In genomic region chr11:22879615-22880014, GRCh38 we compare ENCODE assay signal across 26 cellular contexts. TPM values are rescaled to one million over a fixed set of nuclear protein-coding genes. Genes with fewer than 3 reads are reported as not detected.
DNase-seq lines count a peak whose midpoint lies in the region; ATAC-seq, FAIRE-seq and TF ChIP-seq lines count a peak whose summit lies in the region.
"Had no signal": no experiment of that assay in that cellular context is flagged by ENCODE, and none has a peak within 500 bp of the region (broad histone marks: within the 10 kb centered on the region; RNA-seq: fewer than 3 reads in every experiment).

No MANE protein-coding gene starts in this region.

- H3K27ac ChIP-seq in endothelial cell of umbilical vein (ENCODE audit: insufficient read depth, low read depth, low read length) (no peak overlapping the region), neural progenitor cell (no peak overlapping the region)
- H3K27ac ChIP-seq: foreskin keratinocyte, hepatocyte, skin epidermis, thyroid gland had no signal

- dilution Hi-C loops in endothelial cell of umbilical vein (cut with MboI; ENCODE audit: extremely low pct_ligation_motif_present, low sequenced_read_pairs) = no loop called here

- CTCF ChIA-PET in endothelial cell of umbilical vein (lab: Charles Lee) = interaction anchor here (0.6 to 0.9 kb wide), 3 partner anchors 9 to 1373 kb away, joined by 3 read pairs; partner anchors contain the start of gene SVIP

- H3K4me3 ChIP-seq in endothelial cell of umbilical vein (replicated peaks in 1 of 3; ENCODE audit: insufficient read depth in 1 of 3, low read depth in 1 of 3, low read length in 3 of 3) (no peak overlapping the region), neural progenitor cell (no peak overlapping the region)
- H3K4me3 ChIP-seq: hepatocyte, skin epidermis, thyroid gland had no signal

- FAIRE-seq in endothelial cell of umbilical vein (lab: Jason Lieb, UNC) = peak; percentile 84
- FAIRE-seq: H1 had no signal

- H3K9ac ChIP-seq in endothelial cell of umbilical vein (replicated peaks; ENCODE audit: extremely low read depth, insufficient read depth, low read length) (no peak overlapping the region), neural progenitor cell (no peak overlapping the region)

- POLR2A ChIA-PET in endothelial cell of umbilical vein (lab: Charles Lee) = no interaction called here

- no peak for TF ChIP-seq CTCF in endothelial cell of umbilical vein (IDR thresholded peaks at IDR 0.05; ENCODE audit: extremely low read depth in 1 of 2, insufficient read depth in 1 of 2, low read depth in 1 of 2, low read length in 2 of 2)
- no peak for TF ChIP-seq CTCF in neural progenitor cell (IDR thresholded peaks at IDR 0.05)

- H4K20me1 ChIP-seq in endothelial cell of umbilical vein (replicated peaks; ENCODE audit: control insufficient read depth, extremely low read depth, insufficient read depth, low read length) (no peaks in the 10 kb centered on the region), neural progenitor cell (ENCODE audit: low read depth) (no peaks in the 10 kb centered on the region)

- no peak overlapping the region for H3K4me2 ChIP-seq in endothelial cell of umbilical vein (ENCODE audit: insufficient read depth, low read length)
- H3K4me2 ChIP-seq in neural progenitor cell = no peak overlapping the region
- H3K4me2 ChIP-seq: hepatocyte had no signal

- no peaks in the 10 kb centered on the region for H3K4me1 Mint-ChIP-seq in neural progenitor cell
- H3K4me1 Mint-ChIP-seq: CD4-positive, alpha-beta memory T cell; natural killer cell had no signal

- DNase-seq in DMS53 treated with DMSO at 0.1 percent for 48 hours (lab: John Stamatoyannopoulos, UW; ENCODE audit: unreplicated experiment) (peak; percentile 47), M059J (ENCODE audit: low read depth) (peak; percentile 9), endothelial cell of umbilical vein (ENCODE audit: low read depth, low spot score) (peak; percentile 42), neural progenitor cell (ENCODE audit: low spot score) (no peak), NCI-H1105 (lab: John Stamatoyannopoulos, UW) (no peak), head of caudate nucleus (no peak)
- no peak for DNase-seq in stimulated activated CD4-positive, alpha-beta T cell treated with anti-CD3 and anti-CD28 coated beads, Interleukin-2, amount 100 ng/mL, for 48 hours
- DNase-seq: activated CD4-positive, CD25-positive, alpha-beta regulatory T cell; activated CD8-positive, alpha-beta T cell treated with anti-CD3 and anti-CD28 coated beads for 36 hours; activated naive CD4-positive, alpha-beta T cell; CD4-positive, alpha-beta memory T cell; DMS79; natural killer cell; NCI-H1436; NCI-H524; posterior cingulate gyrus; RPMI8226; stimulated activated CD4-positive, alpha-beta T cell treated with anti-CD3 and anti-CD28 coated beads, Interleukin-2, amount 100 ng/mL, for 24 hours; stimulated activated naive CD8-positive, alpha-beta T cell treated with anti-CD3 and anti-CD28 coated beads, Interleukin-15, Interleukin-2, amounts not matched to agents 100 U/mL and 50 U/mL, for 24 hours; T-helper 9 cell; thyroid gland had no signal

- no TSS peak for BruUV-seq in endothelial cell of umbilical vein (replicated peaks; lab: Mats Ljungman, UMichigan)

- H3K9me3 ChIP-seq in endothelial cell of umbilical vein (replicated peaks; ENCODE audit: control insufficient read depth, insufficient read depth, low read length) (no peaks in the 10 kb centered on the region), neural progenitor cell (ENCODE audit: low read depth) (no peaks in the 10 kb centered on the region)
- H3K9me3 ChIP-seq: thyroid gland had no signal

- intact Hi-C loops in endothelial cell of umbilical vein (cut with micrococcal nuclease) = loop anchor here (5.0 to 10.0 kb wide), 2 partner anchors 1443 to 1625 kb away; no protein-coding TSS in a partner anchor
- intact Hi-C loops in head of caudate nucleus (cut with DNase I) = no loop called here

- H3K36me3 Mint-ChIP-seq in neural progenitor cell = no peaks in the 10 kb centered on the region
- H3K36me3 Mint-ChIP-seq: natural killer cell had no signal

- H3K4me1 ChIP-seq in endothelial cell of umbilical vein (ENCODE audit: control insufficient read depth, extremely low read depth, insufficient read depth, low read length) (peaks cover 3% of the 10 kb centered on the region), neural progenitor cell (no peaks in the 10 kb centered on the region)
- H3K4me1 ChIP-seq: foreskin keratinocyte, thyroid gland had no signal

- H3K9me1 ChIP-seq in endothelial cell of umbilical vein (replicated peaks; ENCODE audit: control insufficient read depth, extremely low read depth, insufficient read depth, low read length) = no peaks in the 10 kb centered on the region

- H2AFZ ChIP-seq in endothelial cell of umbilical vein (ENCODE audit: low read depth, low read length) (peak overlapping the region; percentile 1), neural progenitor cell (replicated peaks) (peak overlapping the region; percentile 31)
- H2AFZ ChIP-seq: hepatocyte had no signal

- no peak for TF ChIP-seq POLR2A in endothelial cell of umbilical vein (IDR thresholded peaks at IDR 0.05; ENCODE audit: low read depth, low read length)

- no peak for ATAC-seq in HG03045 (IDR thresholded peaks at IDR 0.05; ENCODE audit: unreplicated experiment)
- ATAC-seq: activated CD8-positive, alpha-beta T cell treated with anti-CD3 and anti-CD28 coated beads for 36 hours; foreskin keratinocyte; natural killer cell; stimulated activated naive CD8-positive, alpha-beta T cell treated with anti-CD3 and anti-CD28 coated beads, Interleukin-15, Interleukin-2, amounts not matched to agents 100 U/mL and 50 U/mL, for 24 hours had no signal

- no peaks in the 10 kb centered on the region for H3F3A ChIP-seq in neural progenitor cell (ENCODE audit: low read depth)

- H3K36me3 ChIP-seq in endothelial cell of umbilical vein (ENCODE audit: control insufficient read depth in 2 of 2, extremely low read depth in 1 of 2, insufficient read depth in 2 of 2, low read length in 2 of 2) (no peaks in the 10 kb centered on the region), neural progenitor cell (no peaks in the 10 kb centered on the region)
- H3K36me3 ChIP-seq: thyroid gland had no signal

- H3K27ac Mint-ChIP-seq in neural progenitor cell = no peak overlapping the region
- H3K27ac Mint-ChIP-seq: activated CD8-positive, alpha-beta T cell treated with anti-CD3 and anti-CD28 coated beads for 36 hours; CD4-positive, alpha-beta memory T cell; natural killer cell had no signal

- no peaks in the 10 kb centered on the region for H3K9me3 Mint-ChIP-seq in neural progenitor cell
- H3K9me3 Mint-ChIP-seq: activated CD8-positive, alpha-beta T cell treated with anti-CD3 and anti-CD28 coated beads for 36 hours; CD4-positive, alpha-beta memory T cell; natural killer cell had no signal

- peaks cover 2% of the 10 kb centered on the region for H3K27me3 Mint-ChIP-seq in neural progenitor cell (ENCODE audit: insufficient read depth, low read depth)
- H3K27me3 Mint-ChIP-seq: activated CD8-positive, alpha-beta T cell treated with anti-CD3 and anti-CD28 coated beads for 36 hours; CD4-positive, alpha-beta memory T cell had no signal

- no peak overlapping the region for H3K4me3 Mint-ChIP-seq in neural progenitor cell
- H3K4me3 Mint-ChIP-seq: activated CD8-positive, alpha-beta T cell treated with anti-CD3 and anti-CD28 coated beads for 36 hours; CD4-positive, alpha-beta memory T cell; natural killer cell had no signal

- H3K27me3 ChIP-seq in endothelial cell of umbilical vein (ENCODE audit: control insufficient read depth in 2 of 2, insufficient read depth in 2 of 2, low read length in 2 of 2) (no peaks in the 10 kb centered on the region), neural progenitor cell (no peaks in the 10 kb centered on the region)
- H3K27me3 ChIP-seq: foreskin keratinocyte, hepatocyte, thyroid gland had no signal

- H3K79me2 ChIP-seq in endothelial cell of umbilical vein (ENCODE audit: control insufficient read depth, insufficient read depth, low read length) = no peaks in the 10 kb centered on the region
- H3K79me2 ChIP-seq in neural progenitor cell (ENCODE audit: low read depth) = no peaks in the 10 kb centered on the region
- H3K79me2 ChIP-seq: hepatocyte had no signal

TF ChIP-seq in endothelial cell of umbilical vein, 7 proteins besides CTCF, POLR2A, EP300 and RAD21 (continues in another document):
- no peak for TF ChIP-seq GATA2 (IDR thresholded peaks at IDR 0.05; ENCODE audit: insufficient read depth, insufficient read length, low read depth, low read length)
- TF ChIP-seq MYC (IDR thresholded peaks at IDR 0.05; ENCODE audit: low read depth, low read length) = no peak
- no peak for TF ChIP-seq POLR2AphosphoS5 (IDR thresholded peaks at IDR 0.05; ENCODE audit: insufficient read depth, low read depth, low read length)
- no peak for TF ChIP-seq FOS (IDR thresholded peaks at IDR 0.05; ENCODE audit: borderline replicate concordance, insufficient read depth, low read length)
- no peak for TF ChIP-seq JUN (IDR thresholded peaks at IDR 0.05; ENCODE audit: borderline replicate concordance, insufficient read depth, insufficient read length, low read depth)
- TF ChIP-seq EZH2 (IDR thresholded peaks at IDR 0.05; ENCODE audit: borderline replicate concordance, low read depth, low read length, severe bottlenecking) = no peak

RNA-seq across cellular contexts. Expression of gene CCDC179, which starts 19.3 kb away (rescaled TPM):
- total RNA-seq in M059J (2014; rRNA removed; shearing (Covaris generic)) = not detected in 2 replicates
- total RNA-seq in endothelial cell of umbilical vein (not detected in 2 replicates), neural progenitor cell (ENCODE audit: low replicate concordance) (not detected in 2 replicates)
- not detected in 2 replicates for polyA plus RNA-seq in endothelial cell of umbilical vein
- polyA plus RNA-seq in endothelial cell of umbilical vein (2011; cell fraction: cytosol; rRNA removed) = not detected in 2 replicates
- polyA plus RNA-seq in endothelial cell of umbilical vein (2011; cell fraction: nucleus; rRNA removed) = not detected in 2 replicates
- polyA plus RNA-seq in endothelial cell of umbilical vein (2012) = not detected in 2 replicates
- polyA minus RNA-seq in endothelial cell of umbilical vein = not detected in 2 replicates
- not detected for polyA minus RNA-seq in endothelial cell of umbilical vein (2011; cell fraction: cytosol; rRNA and poly(A)+ RNA removed)
- polyA minus RNA-seq in endothelial cell of umbilical vein (2011; cell fraction: nucleus; rRNA and poly(A)+ RNA removed) = not detected in 2 replicates
- total RNA-seq: activated CD8-positive, alpha-beta T cell treated with anti-CD3 and anti-CD28 coated beads for 36 hours; CD4-positive, alpha-beta memory T cell; foreskin keratinocyte; H1; hepatocyte; natural killer cell; thyroid gland had no signal
- polyA plus RNA-seq: CD4-positive, alpha-beta memory T cell; foreskin keratinocyte; H1; hepatocyte had no signal

RNA-seq across cellular contexts. Expression of gene SVIP, which starts 50.0 kb away (rescaled TPM):
- 3.9 and 4.9 TPM in 2 replicates for total RNA-seq in M059J (2014; rRNA removed; shearing (Covaris generic))
- total RNA-seq in endothelial cell of umbilical vein = 69.5 and 70.5 TPM in 2 replicates
- 3.2 and 4.6 TPM in 2 replicates for polyA plus RNA-seq in endothelial cell of umbilical vein
- polyA plus RNA-seq in endothelial cell of umbilical vein (2011; cell fraction: cytosol; rRNA removed) = 16.4 and 17.7 TPM in 2 replicates
- 7.3 and 11.9 TPM in 2 replicates for polyA plus RNA-seq in endothelial cell of umbilical vein (2011; cell fraction: nucleus; rRNA removed)
- 30.4 and 57.6 TPM in 2 replicates for polyA plus RNA-seq in endothelial cell of umbilical vein (2012)
- 3.1 and 3.4 TPM in 2 replicates for polyA minus RNA-seq in endothelial cell of umbilical vein
- polyA minus RNA-seq in endothelial cell of umbilical vein (2011; cell fraction: cytosol; rRNA and poly(A)+ RNA removed) = 2.0 TPM
- polyA minus RNA-seq in endothelial cell of umbilical vein (2011; cell fraction: nucleus; rRNA and poly(A)+ RNA removed) = 9.8 and 13.8 TPM in 2 replicates
- 10.1 and 12.5 TPM in 2 replicates for total RNA-seq in neural progenitor cell (ENCODE audit: low replicate concordance)

Comparison
In these comparisons a context has a peak if more than half of its experiments do, and no peak if none do; other contexts are left out.
1. DNase-seq: peak in DMS53 treated with DMSO at 0.1 percent for 48 hours (single experiment), M059J (single experiment) and endothelial cell of umbilical vein (single experiment); none in neural progenitor cell (single experiment), NCI-H1105 (single experiment), head of caudate nucleus (0 of 42) and stimulated activated CD4-positive, alpha-beta T cell treated with anti-CD3 and anti-CD28 coated beads, Interleukin-2, amount 100 ng/mL, for 48 hours (0 of 2).